In genomic region chrX:104193485-104193884, GRCh38 we compare ENCODE assay signal across 28 cellular contexts. TPM values are rescaled to one million over a fixed set of nuclear protein-coding genes. Genes with fewer than 3 reads are reported as not detected.
DNase-seq lines count a peak whose midpoint lies in the region; FAIRE-seq and TF ChIP-seq lines count a peak whose summit lies in the region.
"Had no signal": no experiment of that assay in that cellular context is flagged by ENCODE, and none has a peak within 500 bp of the region (broad histone marks: within the 10 kb centered on the region; RNA-seq: fewer than 3 reads in every experiment).

No MANE protein-coding gene starts in this region.

- H3K4me1 ChIP-seq in astrocyte (ENCODE audit: insufficient read depth, low read length) (peaks cover 2% of the 10 kb centered on the region), kidney (ENCODE audit: control insufficient read depth in 1 of 2, insufficient read depth in 1 of 2, low read depth in 1 of 2, low read length in 2 of 2) (no peaks in the 10 kb centered on the region), transverse colon (no peaks in the 10 kb centered on the region), thyroid gland (no peaks in the 10 kb centered on the region)

- intact Hi-C loops in kidney (cut with DNase I), result no loop called here
- intact Hi-C loops in transverse colon (cut with DNase I; ENCODE audit: low total_unique reads), result no loop called here
- intact Hi-C loops in thyroid gland (cut with DNase I), result no loop called here

- peaks cover 4% of the 10 kb centered on the region for H3K4me1 Mint-ChIP-seq in astrocyte (ENCODE audit: low read depth, unreplicated experiment)

- FAIRE-seq in GM19239 (lab: Jason Lieb, UNC), result peak; percentile 80
- peak; percentile 78 for FAIRE-seq in astrocyte (lab: Jason Lieb, UNC)
- peak; percentile 94 for FAIRE-seq in kidney (lab: Jason Lieb, UNC)
- FAIRE-seq: A204.1, GM12878, H1 had no signal

- no peaks in the 10 kb centered on the region for H3K9me3 ChIP-seq in astrocyte (ENCODE audit: insufficient read depth, low read depth, low read length)
- no peaks in the 10 kb centered on the region for H3K9me3 ChIP-seq in kidney (ENCODE audit: control insufficient read depth in 1 of 2, low read length in 2 of 2)
- no peaks in the 10 kb centered on the region for H3K9me3 ChIP-seq in transverse colon
- H3K9me3 ChIP-seq in thyroid gland, result no peaks in the 10 kb centered on the region
- H3K9me3 ChIP-seq: SJSA1 had no signal

- H3K9ac ChIP-seq in astrocyte (ENCODE audit: low read length), result no peak overlapping the region
- H3K9ac ChIP-seq in kidney (ENCODE audit: low read length in 2 of 2), result no peak overlapping the region

- no peak for TF ChIP-seq EP300 in transverse colon (IDR thresholded peaks at IDR 0.05; ENCODE audit: low read depth)

- H3K4me2 ChIP-seq in astrocyte (ENCODE audit: low read length), result no peak overlapping the region

- H3K4me3 ChIP-seq in astrocyte (ENCODE audit: insufficient read depth, low read depth, low read length), result no peak overlapping the region
- H3K4me3 ChIP-seq in epithelial cell of esophagus (ENCODE audit: low read length), result no peak overlapping the region
- no peak overlapping the region for H3K4me3 ChIP-seq in kidney (ENCODE audit: low read length in 2 of 2)
- no peak overlapping the region for H3K4me3 ChIP-seq in transverse colon
- no peak overlapping the region for H3K4me3 ChIP-seq in thyroid gland (replicated peaks in 1 of 3)
- H3K4me3 ChIP-seq: GM12878, SJSA1 had no signal

- TF ChIP-seq CTCF in astrocyte (IDR thresholded peaks at IDR 0.05; ENCODE audit: insufficient read depth, low read depth, low read length), result no peak
- TF ChIP-seq CTCF in epithelial cell of esophagus (IDR thresholded peaks at IDR 0.05; ENCODE audit: insufficient read depth, low read depth, low read length, missing control alignments), result no peak
- TF ChIP-seq CTCF in kidney (IDR thresholded peaks at IDR 0.05; ENCODE audit: borderline replicate concordance, extremely low read depth, insufficient read depth), result no peak
- TF ChIP-seq CTCF in transverse colon (IDR thresholded peaks at IDR 0.05), result no peak
- TF ChIP-seq CTCF in thyroid gland (IDR thresholded peaks at IDR 0.05), result no peak

- H2AFZ ChIP-seq in astrocyte (ENCODE audit: low read depth, low read length), result no peak overlapping the region

- no peaks in the 10 kb centered on the region for H3K36me3 Mint-ChIP-seq in astrocyte (ENCODE audit: low read depth, unreplicated experiment)

- 78% methylated on average over 2 of the region's 2 CpGs; no CpG with 5 or more reads in 1 of the 2 donors for WGBS in transverse colon (ENCODE audit: low coverage in 1 of 2), 2 donors
- WGBS in thyroid gland, 2 donors, result 96 to 97% methylated on average over 2 of the region's 2 CpGs

- H3K27ac Mint-ChIP-seq in astrocyte (ENCODE audit: unreplicated experiment), result no peak overlapping the region

- no peaks in the 10 kb centered on the region for H3K9me3 Mint-ChIP-seq in astrocyte (ENCODE audit: unreplicated experiment)
- H3K9me3 Mint-ChIP-seq: CD4-positive, alpha-beta memory T cell had no signal

- no peak for DNase-seq in GM19239 (ENCODE audit: insufficient read length, low spot score)
- no peak for DNase-seq in astrocyte (ENCODE audit: low read depth)
- DNase-seq in epithelial cell of esophagus (ENCODE audit: low read depth), result peak; percentile 36
- no peak for DNase-seq in kidney
- DNase-seq in transverse colon, result no peak
- DNase-seq in activated CD8-positive, alpha-beta memory T cell treated with anti-CD3 and anti-CD28 coated beads, Interleukin-2, amount 50 U/mL, for 4 hours, result no peak
- no peak for DNase-seq in thyroid gland
- no peak for DNase-seq in cortex of kidney (lab: John Stamatoyannopoulos, UW)
- DNase-seq: C1 segment of cervical spinal cord; CD4-positive, alpha-beta memory T cell; COR-L47; DMS53; Karpas-422; MV-4-11; NCI-H1105; NCI-H1436 treated with DMSO at 0.1 percent for 48 hours; NCI-H187 treated with DMSO at 0.1 percent for 48 hours; NCI-H446; NCI-H524 treated with DMSO at 0.1 percent for 48 hours; NCI-H82; NK-92 treated with Interleukin-12 subunit alpha and Interleukin-12 subunit beta, amount 100 ng/mL, for 24 hours; PC-3; Right ventricle myocardium superior had no signal

- no peak for TF ChIP-seq POLR2A in transverse colon (IDR thresholded peaks at IDR 0.05)
- no peak for TF ChIP-seq POLR2A in thyroid gland (IDR thresholded peaks at IDR 0.05)

- no peaks in the 10 kb centered on the region for H3K27me3 ChIP-seq in astrocyte (ENCODE audit: insufficient read depth, low read length)
- no peaks in the 10 kb centered on the region for H3K27me3 ChIP-seq in transverse colon
- no peaks in the 10 kb centered on the region for H3K27me3 ChIP-seq in thyroid gland
- H3K27me3 ChIP-seq: SJSA1 had no signal

- no peak overlapping the region for H3K4me3 Mint-ChIP-seq in astrocyte (ENCODE audit: unreplicated experiment)
- H3K4me3 Mint-ChIP-seq: CD4-positive, alpha-beta memory T cell had no signal

- H3K27me3 Mint-ChIP-seq in astrocyte (ENCODE audit: low read depth, unreplicated experiment), result no peaks in the 10 kb centered on the region
- H3K27me3 Mint-ChIP-seq: CD4-positive, alpha-beta memory T cell had no signal

- H3K36me3 ChIP-seq in astrocyte (ENCODE audit: insufficient read depth, low read length) (peaks cover 11% of the 10 kb centered on the region), kidney (ENCODE audit: control insufficient read depth in 1 of 2, insufficient read depth in 2 of 2, low read length in 2 of 2) (peaks cover 5 to 10% of the 10 kb centered on the region in 2 donors), transverse colon (no peaks in the 10 kb centered on the region), thyroid gland (peaks cover 0 to 8% of the 10 kb centered on the region in 2 donors)

- no peaks in the 10 kb centered on the region for H3K79me2 ChIP-seq in astrocyte (ENCODE audit: insufficient read depth, low read length)

- peaks cover 5% of the 10 kb centered on the region for H4K20me1 ChIP-seq in astrocyte (ENCODE audit: insufficient read depth, low read length)

- in situ Hi-C loops in transverse colon (cut with MboI; ENCODE audit: low pct_ligation_motif_present in 1 of 4, low pct_unique_long_range_greater_than_20kb in 1 of 4, low sequenced_read_pairs in 3 of 4), result no loop called here

- H3K27ac ChIP-seq in astrocyte (ENCODE audit: low read depth, low read length), result no peak overlapping the region
- no peak overlapping the region for H3K27ac ChIP-seq in kidney (ENCODE audit: low read depth in 2 of 2, low read length in 2 of 2)
- H3K27ac ChIP-seq in transverse colon, result no peak overlapping the region
- no peak overlapping the region for H3K27ac ChIP-seq in thyroid gland
- H3K27ac ChIP-seq: SJSA1 had no signal

RNA-seq across cellular contexts. Expression of gene FAM199X, which starts 27.2 kb away (rescaled TPM):
- total RNA-seq in astrocyte (27.5 and 28.8 TPM in 2 replicates), kidney (37.4 TPM), transverse colon (10 to 100 TPM; 10.8 to 37.2 (median 25.4) TPM), thyroid gland (10 to 100 TPM; 36.3 to 51.9 (median 41.9) TPM)
- polyA plus RNA-seq in kidney (ENCODE audit: insufficient read depth, low read depth, low replicate concordance), result 12.6 TPM

RNA-seq across cellular contexts. Expression of gene SLC25A53, which starts 36.7 kb away (rescaled TPM):
- 5.0 and 5.3 TPM in 2 replicates for total RNA-seq in astrocyte
- total RNA-seq in kidney, result 12.1 TPM
- polyA plus RNA-seq in kidney (ENCODE audit: insufficient read depth, low read depth, low replicate concordance), result 5.0 TPM
- total RNA-seq in transverse colon, result 10 to 100 TPM in 2 of 4 donors, not detected in 2; 17.1 to 23.3 TPM
- 10 to 100 TPM; 13.3 to 25.7 (median 21.6) TPM for total RNA-seq in thyroid gland
- total RNA-seq: G401 had no signal
